ENCODE assay signal across 18 cellular contexts in the genomic region with DNA sequence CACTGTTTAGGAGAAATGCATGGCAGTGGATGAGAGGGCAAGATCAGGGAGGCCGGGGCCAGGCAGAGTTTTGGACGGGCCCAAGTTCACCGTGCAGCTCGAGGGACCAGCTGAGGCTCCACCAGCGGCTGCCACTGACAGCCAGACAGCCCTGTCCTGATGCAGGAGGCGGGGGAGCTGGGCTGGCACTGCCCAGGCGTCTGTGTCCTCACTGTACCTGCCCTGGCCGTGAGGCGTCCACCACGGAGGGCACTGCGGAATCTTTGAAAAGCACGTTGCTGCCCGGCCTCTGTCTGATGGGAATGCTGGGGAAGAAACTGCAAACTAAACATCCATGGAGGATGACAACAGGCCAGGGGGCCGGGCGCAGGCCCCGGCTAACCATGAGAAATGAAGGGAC. TPM values are rescaled to one million over a fixed set of nuclear protein-coding genes. Genes with fewer than 3 reads are reported as not detected.
DNase-seq lines count a peak whose midpoint lies in the region; ATAC-seq and TF ChIP-seq lines count a peak whose summit lies in the region.
"Had no signal": no experiment of that assay in that cellular context is flagged by ENCODE, and none has a peak within 500 bp of the region (broad histone marks: within the 10 kb centered on the region; RNA-seq: fewer than 3 reads in every experiment).

No MANE protein-coding gene starts in this region.

- H3K9ac ChIP-seq in MM.1S (ENCODE audit: low read length) = no peak overlapping the region

- H2AFZ ChIP-seq in MM.1S (ENCODE audit: low read length) = no peak overlapping the region

- peaks cover 26% of the 10 kb centered on the region for H3K36me3 Mint-ChIP-seq in activated naive CD8-positive, alpha-beta T cell treated with anti-CD3 and anti-CD28 coated beads for 36 hours
- H3K36me3 Mint-ChIP-seq in natural killer cell = no peaks in the 10 kb centered on the region
- peaks cover 31% of the 10 kb centered on the region for H3K36me3 Mint-ChIP-seq in HFFc6 (ENCODE audit: low read depth)

- peaks cover 27% of the 10 kb centered on the region for H3K79me2 ChIP-seq in MM.1S (ENCODE audit: low read length)

- H3K9me2 ChIP-seq in MM.1S (replicated peaks; ENCODE audit: insufficient read depth, low read length) = no peaks in the 10 kb centered on the region

- ATAC-seq in natural killer cell (no peak), GM18909 (IDR thresholded peaks at IDR 0.05; ENCODE audit: poor library complexity, unreplicated experiment) (no peak)
- ATAC-seq: Panc1 had no signal

- H3F3A ChIP-seq in MM.1S (ENCODE audit: insufficient read depth, low read length) = peaks cover 16% of the 10 kb centered on the region

- H3K4me1 Mint-ChIP-seq in activated naive CD8-positive, alpha-beta T cell treated with anti-CD3 and anti-CD28 coated beads for 36 hours = peaks cover 4% of the 10 kb centered on the region
- peaks cover 19 to 23% of the 10 kb centered on the region in 2 donors for H3K4me1 Mint-ChIP-seq in natural killer cell
- H3K4me1 Mint-ChIP-seq in HFFc6 (ENCODE audit: low read depth) = no peaks in the 10 kb centered on the region

- H3K27ac Mint-ChIP-seq in activated naive CD8-positive, alpha-beta T cell treated with anti-CD3 and anti-CD28 coated beads for 36 hours = peak overlapping the region; percentile 49
- peak overlapping the region; percentile 1 to 78 for H3K27ac Mint-ChIP-seq in natural killer cell
- H3K27ac Mint-ChIP-seq in HFFc6 = no peak overlapping the region

- H3K9me3 ChIP-seq in MM.1S (replicated peaks; ENCODE audit: insufficient read depth, low read length) = no peaks in the 10 kb centered on the region
- H3K9me3 ChIP-seq: SJCRH30 had no signal

- peak overlapping the region; percentile 61 for H3K4me2 ChIP-seq in MM.1S (ENCODE audit: low read depth, low read length)

- no peaks in the 10 kb centered on the region for H3K9me3 Mint-ChIP-seq in activated naive CD8-positive, alpha-beta T cell treated with anti-CD3 and anti-CD28 coated beads for 36 hours
- H3K9me3 Mint-ChIP-seq in natural killer cell = no peaks in the 10 kb centered on the region
- H3K9me3 Mint-ChIP-seq in HFFc6 = no peaks in the 10 kb centered on the region

- no peak overlapping the region; the same call in 1 of the 2 replicates for H3K4me3 ChIP-seq in MM.1S (ENCODE audit: low read length)
- H3K4me3 ChIP-seq: SJCRH30 had no signal

- in situ Hi-C loops in G401 (cut with HindIII; ENCODE audit: low sequenced_read_pairs) = no loop called here

- no peak overlapping the region; the same call in 1 of the 2 replicates for H3K27ac ChIP-seq in MM.1S (ENCODE audit: low read length)
- H3K27ac ChIP-seq: C4-2B, SJCRH30 had no signal

- intact Hi-C loops in natural killer cell (cut with micrococcal nuclease) = no loop called here

- H3K27me3 Mint-ChIP-seq in activated naive CD8-positive, alpha-beta T cell treated with anti-CD3 and anti-CD28 coated beads for 36 hours = no peaks in the 10 kb centered on the region
- H3K27me3 Mint-ChIP-seq in natural killer cell (ENCODE audit: low read depth in 2 of 2) = no peaks in the 10 kb centered on the region
- H3K27me3 Mint-ChIP-seq in HFFc6 (ENCODE audit: insufficient read depth) = no peaks in the 10 kb centered on the region; the same call in none of the 2 replicates

- peaks cover 38% of the 10 kb centered on the region for H4K20me1 ChIP-seq in MM.1S (ENCODE audit: insufficient read depth, low read length)

- H3K4me1 ChIP-seq in MM.1S (ENCODE audit: low read length) = peaks cover 19% of the 10 kb centered on the region
- H3K4me1 ChIP-seq: SJCRH30 had no signal

- no peaks in the 10 kb centered on the region for H3K27me3 ChIP-seq in MM.1S (replicated peaks; ENCODE audit: insufficient read depth, low read length)
- H3K27me3 ChIP-seq: SJCRH30 had no signal

- no peak overlapping the region for H3K4me3 Mint-ChIP-seq in activated naive CD8-positive, alpha-beta T cell treated with anti-CD3 and anti-CD28 coated beads for 36 hours
- H3K4me3 Mint-ChIP-seq in natural killer cell (no peak overlapping the region), HFFc6 (no peak overlapping the region)

- no peak for TF ChIP-seq CTCF in MM.1S (IDR thresholded peaks at IDR 0.05; ENCODE audit: low read length)
- no peak for TF ChIP-seq CTCF in natural killer cell (IDR thresholded peaks at IDR 0.05)
- no peak for TF ChIP-seq CTCF in HFFc6 (IDR thresholded peaks at IDR 0.05)

- H3K36me3 ChIP-seq in MM.1S (replicated peaks; ENCODE audit: insufficient read depth, low read length) = peaks cover 9% of the 10 kb centered on the region

- peak; percentile 2 for DNase-seq in H4 (ENCODE audit: low spot score)
- no peak for DNase-seq in MM.1S
- no peak for DNase-seq in activated naive CD8-positive, alpha-beta T cell treated with anti-CD3 and anti-CD28 coated beads for 36 hours
- DNase-seq in natural killer cell = no peak
- DNase-seq in HFFc6 = no peak
- no peak for DNase-seq in G401 (ENCODE audit: low spot score)
- DNase-seq: ACHN, DMS79, HCEC 1CT, KG1, MV-4-11, NCI-H1417 treated with DMSO at 0.1 percent for 48 hours, NCI-H1930, NCI-H524 treated with DMSO at 0.1 percent for 48 hours, SJCRH30 had no signal

RNA-seq across cellular contexts. Expression of gene VPS26C, which starts 35.5 kb away (rescaled TPM):
- total RNA-seq in H4 (2014; rRNA removed; shearing (Covaris generic)) = 63.6 and 95.0 TPM in 2 replicates
- total RNA-seq in activated naive CD8-positive, alpha-beta T cell treated with anti-CD3 and anti-CD28 coated beads for 36 hours = 10 to 100 TPM; 60.7 to 62.6 TPM
- total RNA-seq in natural killer cell = 10 to 100 TPM; 71.1 to 84.7 (median 72.2) TPM
- 10 to 100 TPM; 40.8 to 50.0 (median 44.3) TPM for total RNA-seq in HFFc6 (2021; fragmentation: NEBNext Ultra II Directional; extraction: Animal tissue kit (Norgen Biotek cat#: 25700))
- 58.7 and 69.0 TPM in 2 replicates for total RNA-seq in G401 (2014; rRNA removed; shearing (Covaris generic))
